20 cellular contexts compared by ENCODE assay signal in the genomic region with DNA sequence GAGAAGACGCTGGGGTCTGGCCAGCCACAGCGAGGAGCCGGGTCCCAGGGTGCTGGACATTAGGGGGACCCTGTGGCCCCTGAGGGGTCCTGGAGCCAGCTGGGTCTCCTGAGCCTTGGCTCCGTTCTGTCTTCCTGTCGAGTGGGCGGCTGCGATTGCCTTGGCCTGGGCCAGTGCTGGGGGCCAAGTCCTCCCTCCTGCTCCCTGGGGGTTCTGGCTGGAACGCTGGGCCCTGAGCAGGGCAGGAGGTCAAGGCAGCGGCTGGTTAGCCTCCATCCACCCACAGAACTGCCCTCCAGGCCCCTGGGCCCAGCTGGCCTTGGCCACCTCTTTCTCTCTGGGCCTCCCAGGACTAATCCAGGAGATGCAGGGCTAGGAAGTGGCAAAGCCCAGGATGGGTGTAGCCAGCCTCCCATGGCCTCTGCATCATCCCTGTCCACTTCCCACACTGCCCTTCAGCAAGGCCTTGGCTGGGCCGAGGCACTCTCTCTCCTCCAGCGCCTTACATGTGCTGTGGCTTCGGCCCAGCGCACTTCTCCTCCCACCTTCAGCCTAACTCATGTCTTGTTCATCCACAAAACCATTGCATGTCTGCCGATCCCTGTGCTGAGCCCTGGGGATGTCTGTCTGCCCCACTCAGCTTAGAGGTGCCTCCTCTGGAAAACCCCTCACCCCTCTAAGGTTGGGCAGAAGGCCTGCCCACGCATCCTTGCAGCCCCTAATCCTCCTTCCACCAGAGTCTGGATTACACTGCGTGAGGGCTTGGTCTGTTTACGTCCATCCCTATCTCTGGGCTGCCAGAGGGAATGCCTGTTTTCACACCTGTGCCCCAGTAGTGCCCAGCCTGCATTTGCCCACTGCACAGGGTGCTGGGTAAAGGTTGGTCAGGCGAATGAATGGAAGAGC. TPM values are rescaled to one million over a fixed set of nuclear protein-coding genes. Genes with fewer than 3 reads are reported as not detected.
A peak's percentile ranks its signal among the peaks of the same experiment; 100 is the strongest.
DNase-seq lines count a peak whose midpoint lies in the region; ATAC-seq, FAIRE-seq and TF ChIP-seq lines count a peak whose summit lies in the region.
"Had no signal": no experiment of that assay in that cellular context is flagged by ENCODE, and none has a peak within 500 bp of the region (broad histone marks: within the 10 kb centered on the region; RNA-seq: fewer than 3 reads in every experiment).

No MANE protein-coding gene starts in this region.

- H3K79me2 ChIP-seq in HepG2 (ENCODE audit: insufficient read depth, low read length): no peaks in the 10 kb centered on the region

- H3K27me3 Mint-ChIP-seq in activated CD8-positive, alpha-beta T cell treated with anti-CD3 and anti-CD28 coated beads, Interleukin-2, amount 10 ng/mL, durations not matched to agents 7 days and 5 days (ENCODE audit: low read depth): peaks cover 7% of the 10 kb centered on the region
- peaks cover 21% of the 10 kb centered on the region for H3K27me3 Mint-ChIP-seq in activated CD8-positive, alpha-beta T cell treated with anti-CD3 and anti-CD28 coated beads for 36 hours

- no peak overlapping the region for H3K9ac ChIP-seq in HepG2 (ENCODE audit: insufficient read depth, low read depth, low read length)
- H3K9ac ChIP-seq: BLaER1 treated with 17β-estradiol and CSF1 and Interleukin-3, amounts not matched to agents 10 nM and 100 nM had no signal

- H3K27me3 ChIP-seq in body of pancreas (no peaks in the 10 kb centered on the region), HepG2 (ENCODE audit: control insufficient read depth in 1 of 2, insufficient read depth in 2 of 2, low read length in 2 of 2) (peaks cover 19 to 79% of the 10 kb centered on the region in 2 experiments), testis (no peaks in the 10 kb centered on the region)

- H3K4me1 Mint-ChIP-seq in activated CD8-positive, alpha-beta T cell treated with anti-CD3 and anti-CD28 coated beads, Interleukin-2, amount 10 ng/mL, durations not matched to agents 7 days and 5 days (ENCODE audit: low read depth): peaks cover 3% of the 10 kb centered on the region
- no peaks in the 10 kb centered on the region for H3K4me1 Mint-ChIP-seq in activated CD8-positive, alpha-beta T cell treated with anti-CD3 and anti-CD28 coated beads for 36 hours (ENCODE audit: low read depth)
- H3K4me1 Mint-ChIP-seq: activated naive CD8-positive, alpha-beta T cell treated with anti-CD3 and anti-CD28 coated beads for 36 hours; stimulated activated naive CD8-positive, alpha-beta T cell treated with anti-CD3 and anti-CD28 coated beads, Interleukin-15, amount 100 ng/mL, for 72 hours had no signal

- no peak for TF ChIP-seq EP300 in HepG2 (IDR thresholded peaks at IDR 0.05; ENCODE audit: low read depth in 2 of 2, low read length in 2 of 2)
- TF ChIP-seq EP300 in HepG2 (CRISPR knock-in tag; IDR thresholded peaks at IDR 0.05; ENCODE audit: borderline replicate concordance): no peak

- H3K4me1 ChIP-seq in body of pancreas (peaks cover 4% of the 10 kb centered on the region), HepG2 (ENCODE audit: insufficient read depth, low read length) (peaks cover 22% of the 10 kb centered on the region), testis (peaks cover 37% of the 10 kb centered on the region)

- WGBS in body of pancreas, 2 donors: 71 to 72% methylated on average over 10 to 16 of the region's 18 CpGs
- WGBS in HepG2 (ENCODE audit: low lambda C conversion rate): 16% methylated on average over 7 of the region's 18 CpGs
- WGBS in testis, 2 donors: 61 to 69% methylated on average over 15 to 17 of the region's 18 CpGs

- TF ChIP-seq RAD21 in HepG2 (CRISPR knock-in tag; IDR thresholded peaks at IDR 0.05): no peak

- H3K4me3 Mint-ChIP-seq in activated CD8-positive, alpha-beta T cell treated with anti-CD3 and anti-CD28 coated beads, Interleukin-2, amount 10 ng/mL, durations not matched to agents 7 days and 5 days: no peak overlapping the region
- no peak overlapping the region for H3K4me3 Mint-ChIP-seq in activated CD8-positive, alpha-beta T cell treated with anti-CD3 and anti-CD28 coated beads for 36 hours
- H3K4me3 Mint-ChIP-seq: activated naive CD8-positive, alpha-beta T cell treated with anti-CD3 and anti-CD28 coated beads for 36 hours; stimulated activated naive CD8-positive, alpha-beta T cell treated with anti-CD3 and anti-CD28 coated beads, Interleukin-15, amount 100 ng/mL, for 72 hours; type B pancreatic cell had no signal

- H3K36me3 ChIP-seq in body of pancreas (replicated peaks in 1 of 2; ENCODE audit: insufficient read depth in 1 of 2, low read depth in 2 of 2) (no peaks in the 10 kb centered on the region), HepG2 (replicated peaks in 1 of 2; ENCODE audit: control insufficient read depth in 1 of 2, insufficient read depth in 2 of 2, low read length in 2 of 2) (no peaks in the 10 kb centered on the region), testis (ENCODE audit: low read depth, missing control alignments) (no peaks in the 10 kb centered on the region)
- H3K36me3 ChIP-seq: BLaER1 treated with 17β-estradiol and CSF1 and Interleukin-3, amounts not matched to agents 10 nM and 100 nM; gastroesophageal sphincter had no signal

- H2AFZ ChIP-seq in HepG2 (ENCODE audit: low read length): no peak overlapping the region

- no peaks in the 10 kb centered on the region for H3K9me3 Mint-ChIP-seq in activated CD8-positive, alpha-beta T cell treated with anti-CD3 and anti-CD28 coated beads, Interleukin-2, amount 10 ng/mL, durations not matched to agents 7 days and 5 days (ENCODE audit: insufficient read depth)
- no peaks in the 10 kb centered on the region for H3K9me3 Mint-ChIP-seq in activated CD8-positive, alpha-beta T cell treated with anti-CD3 and anti-CD28 coated beads for 36 hours
- H3K9me3 Mint-ChIP-seq: activated naive CD8-positive, alpha-beta T cell treated with anti-CD3 and anti-CD28 coated beads for 36 hours; stimulated activated naive CD8-positive, alpha-beta T cell treated with anti-CD3 and anti-CD28 coated beads, Interleukin-15, amount 100 ng/mL, for 72 hours; type B pancreatic cell had no signal

- TF ChIP-seq POLR2A in body of pancreas (IDR thresholded peaks at IDR 0.05): no peak
- no peak for TF ChIP-seq POLR2A in HepG2 (IDR thresholded peaks at IDR 0.05; ENCODE audit: insufficient read depth in 1 of 2, low read depth in 2 of 2, low read length in 2 of 2)
- TF ChIP-seq POLR2A in testis (IDR thresholded peaks at IDR 0.05): no peak

- DNase-seq in activated CD8-positive, alpha-beta T cell treated with anti-CD3 and anti-CD28 coated beads, Interleukin-2, amount 10 ng/mL, durations not matched to agents 7 days and 5 days: no peak
- DNase-seq in activated CD8-positive, alpha-beta T cell treated with anti-CD3 and anti-CD28 coated beads for 36 hours: no peak
- DNase-seq in body of pancreas (peak in 2 of 4 donors; percentile 19), HepG2 (ENCODE audit: low spot score) (no peak), testis (peak; percentile 75), GM03348 (ENCODE audit: low spot score) (no peak), retina (no peak)
- DNase-seq: activated CD4-positive, CD25-positive, alpha-beta regulatory T cell; activated naive CD8-positive, alpha-beta T cell treated with anti-CD3 and anti-CD28 coated beads for 36 hours; activated T-cell treated with anti-CD3 and anti-CD28 coated beads, Interleukin-2, amount 50 U/mL, for 48 hours; dorsolateral prefrontal cortex; GOT3; NCI-H1417; NCI-H510A treated with DMSO at 0.1 percent for 48 hours; stimulated activated naive CD8-positive, alpha-beta T cell treated with anti-CD3 and anti-CD28 coated beads, Interleukin-15, amount 100 ng/mL, for 72 hours had no signal

- peak overlapping the region; percentile 19 for H3K27ac Mint-ChIP-seq in activated CD8-positive, alpha-beta T cell treated with anti-CD3 and anti-CD28 coated beads, Interleukin-2, amount 10 ng/mL, durations not matched to agents 7 days and 5 days
- no peak overlapping the region for H3K27ac Mint-ChIP-seq in activated CD8-positive, alpha-beta T cell treated with anti-CD3 and anti-CD28 coated beads for 36 hours
- H3K27ac Mint-ChIP-seq: activated naive CD8-positive, alpha-beta T cell treated with anti-CD3 and anti-CD28 coated beads for 36 hours; type B pancreatic cell had no signal

- FAIRE-seq in HepG2 (lab: Jason Lieb, UNC): no peak
- FAIRE-seq: bronchial epithelial cell had no signal

- intact Hi-C loops in activated CD8-positive, alpha-beta T cell treated with anti-CD3 and anti-CD28 coated beads for 36 hours (cut with micrococcal nuclease): no loop called here
- intact Hi-C loops in body of pancreas (cut with DNase I) (no loop called here), HepG2 (cut with micrococcal nuclease; ENCODE audit: unreplicated experiment) (loop anchor here (1.0 kb wide), 1 partner anchor 18 kb away; no protein-coding TSS in a partner anchor), testis (cut with DNase I; ENCODE audit: low total_unique reads) (loop anchor here (5.0 kb wide), 1 partner anchor 33 kb away; no protein-coding TSS in a partner anchor)

- TF ChIP-seq CTCF in activated CD8-positive, alpha-beta T cell treated with anti-CD3 and anti-CD28 coated beads for 36 hours (IDR thresholded peaks at IDR 0.05): no peak
- TF ChIP-seq CTCF in body of pancreas (IDR thresholded peaks at IDR 0.05) (no peak), HepG2 (CRISPR knock-in tag; IDR thresholded peaks at IDR 0.05) (no peak), testis (IDR thresholded peaks at IDR 0.05) (no peak)

- H3K4me3 ChIP-seq in body of pancreas (no peak overlapping the region), HepG2 (replicated peaks in 1 of 3; ENCODE audit: insufficient read depth in 1 of 3, low read depth in 2 of 3, low read length in 3 of 3) (no peak overlapping the region), testis (no peak overlapping the region)
- H3K4me3 ChIP-seq: BLaER1 treated with 17β-estradiol and CSF1 and Interleukin-3, amounts not matched to agents 10 nM and 100 nM; dorsolateral prefrontal cortex; gastroesophageal sphincter had no signal

- H3K27ac ChIP-seq in body of pancreas (peak overlapping the region in 1 of 4 donors; percentile 69), HepG2 (ENCODE audit: extremely low read length, insufficient read depth, low read length) (no peak overlapping the region), testis (peak overlapping the region in 1 of 2 donors; percentile 74)
- H3K27ac ChIP-seq: BLaER1 treated with 17β-estradiol and CSF1 and Interleukin-3, amounts not matched to agents 10 nM and 100 nM; gastroesophageal sphincter had no signal

- CTCF ChIA-PET in activated CD8-positive, alpha-beta T cell treated with anti-CD3 and anti-CD28 coated beads, Interleukin-2, amount 10 ng/mL, durations not matched to agents 7 days and 5 days (lab: Charles Lee): no interaction called here
- CTCF ChIA-PET in activated CD8-positive, alpha-beta T cell treated with anti-CD3 and anti-CD28 coated beads for 36 hours (lab: Charles Lee): no interaction called here
- CTCF ChIA-PET in HepG2 (lab: Yijun Ruan, JAX; ENCODE audit: low intra/inter-chr PET ratio, low total read pairs): no interaction called here

- POLR2A ChIA-PET in activated CD8-positive, alpha-beta T cell treated with anti-CD3 and anti-CD28 coated beads, Interleukin-2, amount 10 ng/mL, durations not matched to agents 7 days and 5 days (lab: Charles Lee): no interaction called here
- POLR2A ChIA-PET in activated CD8-positive, alpha-beta T cell treated with anti-CD3 and anti-CD28 coated beads for 36 hours (lab: Charles Lee): no interaction called here
- POLR2A ChIA-PET in HepG2 (lab: Yijun Ruan, JAX): no interaction called here

- no peak for ATAC-seq in activated CD8-positive, alpha-beta T cell treated with anti-CD3 and anti-CD28 coated beads, Interleukin-2, amount 10 ng/mL, durations not matched to agents 7 days and 5 days
- ATAC-seq in activated CD8-positive, alpha-beta T cell treated with anti-CD3 and anti-CD28 coated beads for 36 hours: no peak
- ATAC-seq in body of pancreas (peak; percentile 21), HepG2 (no peak; the same call in 2 of the 3 replicates), GM21786 (IDR thresholded peaks at IDR 0.05; ENCODE audit: unreplicated experiment) (no peak)
- ATAC-seq: gastroesophageal sphincter; stimulated activated naive CD8-positive, alpha-beta T cell treated with anti-CD3 and anti-CD28 coated beads, Interleukin-15, amount 100 ng/mL, for 72 hours had no signal

- in situ Hi-C loops in HepG2 (cut with HindIII; ENCODE audit: extremely low pct_ligation_motif_present, low pct_unique_long_range_greater_than_20kb): loop anchor here (5.0 kb wide), 1 partner anchor 33 kb away; no protein-coding TSS in a partner anchor

- H3K9me3 ChIP-seq in body of pancreas (no peaks in the 10 kb centered on the region), HepG2 (ENCODE audit: low read length) (no peaks in the 10 kb centered on the region), testis (no peaks in the 10 kb centered on the region)
- H3K9me3 ChIP-seq: BLaER1 treated with 17β-estradiol and CSF1 and Interleukin-3, amounts not matched to agents 10 nM and 100 nM; gastroesophageal sphincter had no signal

- H3K4me2 ChIP-seq in HepG2 (ENCODE audit: low read depth, low read length): no peak overlapping the region

- no TSS peak for BruUV-seq in HepG2 (replicated peaks; lab: Mats Ljungman, UMichigan)

- H3K36me3 Mint-ChIP-seq in activated CD8-positive, alpha-beta T cell treated with anti-CD3 and anti-CD28 coated beads, Interleukin-2, amount 10 ng/mL, durations not matched to agents 7 days and 5 days (ENCODE audit: low read depth): no peaks in the 10 kb centered on the region
- H3K36me3 Mint-ChIP-seq in activated CD8-positive, alpha-beta T cell treated with anti-CD3 and anti-CD28 coated beads for 36 hours (ENCODE audit: low read depth): no peaks in the 10 kb centered on the region
- H3K36me3 Mint-ChIP-seq: activated naive CD8-positive, alpha-beta T cell treated with anti-CD3 and anti-CD28 coated beads for 36 hours; type B pancreatic cell had no signal

- H4K20me1 ChIP-seq in HepG2 (ENCODE audit: insufficient read depth, low read length): no peaks in the 10 kb centered on the region

RNA-seq across cellular contexts. Expression of a gene that starts 5.0 kb away (rescaled TPM):
- not detected for total RNA-seq in activated CD8-positive, alpha-beta T cell treated with anti-CD3 and anti-CD28 coated beads, Interleukin-2, amount 10 ng/mL, durations not matched to agents 7 days and 5 days
- total RNA-seq in activated CD8-positive, alpha-beta T cell treated with anti-CD3 and anti-CD28 coated beads for 36 hours: under 1 TPM; 0.09 to 0.43 TPM
- total RNA-seq in body of pancreas (10 to 100 TPM in 1 of 2 donors, 1 to 10 TPM in 1; 3.9 to 16.8 TPM), HepG2 (2016; rRNA removed; fragmentation: Illumina TruSeq; extraction: Trizol) (0.07 TPM in 1 of 2 replicates, not detected in the other), testis (100 to 1,000 TPM in 1 of 2 donors, 10 to 100 TPM in 1; 86.3 to 136 TPM)
- total RNA-seq in HepG2 (2016; cell fraction: cytosol; rRNA removed; fragmentation: Illumina TruSeq; extraction: Trizol; ENCODE audit: low read depth): not detected in 2 replicates
- 0.06 TPM in 1 of 2 replicates, not detected in the other for total RNA-seq in HepG2 (2016; cell fraction: insoluble cytoplasmic fraction; rRNA removed; fragmentation: Illumina TruSeq; extraction: Trizol)
- total RNA-seq in HepG2 (2016; cell fraction: membrane; rRNA removed; fragmentation: Illumina TruSeq; extraction: Trizol): 0.03 TPM in 1 of 2 replicates, not detected in the other
- total RNA-seq in HepG2 (2016; cell fraction: nucleus; rRNA removed; fragmentation: Illumina TruSeq; extraction: Trizol): 0.12 TPM in 1 of 2 replicates, not detected in the other
- polyA plus RNA-seq in HepG2 (2011; rRNA removed) (0.57 TPM in 2 replicates), testis (ENCODE audit: insufficient read depth, low read depth, low replicate concordance) (35.9 TPM)
- 0.14 and 0.39 TPM in 2 replicates for polyA plus RNA-seq in HepG2 (2011; cell fraction: cytosol; rRNA removed)
- 0.64 and 1.6 TPM in 2 replicates for polyA plus RNA-seq in HepG2 (2011; cell fraction: nucleus; rRNA removed)
- polyA plus RNA-seq in HepG2 (2012): 0.33 and 0.35 TPM in 2 replicates
- polyA plus RNA-seq in HepG2 (2016; cell fraction: cytosol; fragmentation: Illumina TruSeq; extraction: Trizol; ENCODE audit: low read depth): not detected in 2 replicates
- polyA plus RNA-seq in HepG2 (2016; cell fraction: insoluble cytoplasmic fraction; fragmentation: Illumina TruSeq; extraction: Trizol; ENCODE audit: low read depth): 0.04 TPM in 1 of 2 replicates, not detected in the other
- polyA plus RNA-seq in HepG2 (2016; cell fraction: membrane; fragmentation: Illumina TruSeq; extraction: Trizol; ENCODE audit: low read depth): 0.06 TPM in 1 of 2 replicates, not detected in the other
- 0.48 TPM in 1 of 2 replicates, not detected in the other for polyA plus RNA-seq in HepG2 (2016; cell fraction: nucleus; fragmentation: Illumina TruSeq; extraction: Trizol; ENCODE audit: insufficient read depth, low read depth)
- polyA minus RNA-seq in HepG2 (2011; rRNA and poly(A)+ RNA removed; ENCODE audit: low replicate concordance): 0.24 and 0.58 TPM in 2 replicates
- 0.18 and 0.89 TPM in 2 replicates for polyA minus RNA-seq in HepG2 (2011; cell fraction: cytosol; rRNA and poly(A)+ RNA removed)
- 0.62 TPM in 1 of 2 replicates, not detected in the other for polyA minus RNA-seq in HepG2 (2011; cell fraction: nucleus; rRNA and poly(A)+ RNA removed)
- total RNA-seq: bronchial epithelial cell had no signal

Comparison
In these comparisons a context has a peak if more than half of its experiments do, and no peak if none do; other contexts are left out.
1. RNA of a gene that starts 5.0 kb away (total RNA-seq): 86.3 to 136 TPM in testis; 3.9 to 16.8 TPM in body of pancreas, 0.09 to 0.43 TPM in activated CD8-positive, alpha-beta T cell treated with anti-CD3 and anti-CD28 coated beads for 36 hours, 0.03 to 0.12 TPM in HepG2 and not detected in activated CD8-positive, alpha-beta T cell treated with anti-CD3 and anti-CD28 coated beads, Interleukin-2, amount 10 ng/mL, durations not matched to agents 7 days and 5 days; every median in the first group is over 4 times any median in the second.
2. intact Hi-C loops: an anchor here in HepG2 (1.0 kb wide) and testis (5.0 kb wide); none called in activated CD8-positive, alpha-beta T cell treated with anti-CD3 and anti-CD28 coated beads for 36 hours and body of pancreas.